ENCODE assay signal across 20 cellular contexts in the genomic region with DNA sequence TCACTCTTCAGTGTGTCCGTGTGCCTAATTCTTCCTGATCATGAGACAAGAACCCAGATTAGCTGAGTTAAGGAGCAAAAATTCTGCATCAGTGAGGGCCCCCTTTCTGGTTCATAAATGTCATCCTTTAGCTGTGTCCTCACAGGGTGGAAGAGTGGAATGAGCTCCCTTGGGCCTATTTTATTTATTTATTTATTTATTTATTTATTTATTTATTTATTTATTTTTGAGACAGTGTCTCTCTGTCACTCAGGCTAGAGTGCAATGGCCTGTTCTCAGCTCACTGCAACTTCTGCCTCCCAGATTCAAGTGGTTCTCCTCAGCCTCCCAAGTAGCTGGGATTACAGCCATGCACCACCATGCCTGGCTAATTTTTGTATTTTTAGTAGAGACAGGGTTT.
A peak's percentile ranks its signal among the peaks of the same experiment; 100 is the strongest.
DNase-seq lines count a peak whose midpoint lies in the region; ATAC-seq and TF ChIP-seq lines count a peak whose summit lies in the region.
"Had no signal": no experiment of that assay in that cellular context is flagged by ENCODE, and none has a peak within 500 bp of the region (broad histone marks: within the 10 kb centered on the region; RNA-seq: fewer than 3 reads in every experiment).

No MANE protein-coding gene starts in this region.

- H3K36me3 ChIP-seq in mammary epithelial cell (ENCODE audit: insufficient read depth, low read length), result peaks cover 12% of the 10 kb centered on the region
- no peaks in the 10 kb centered on the region for H3K36me3 ChIP-seq in breast epithelium

- H3K27ac ChIP-seq in mammary epithelial cell (ENCODE audit: insufficient read depth, low read depth, low read length) (no peak overlapping the region), breast epithelium (no peak overlapping the region), foreskin keratinocyte (peak overlapping the region; percentile 52)
- H3K27ac ChIP-seq: 22Rv1, BLaER1, C4-2B had no signal

- H3K4me3 ChIP-seq in mammary epithelial cell (replicated peaks in 1 of 3; ENCODE audit: insufficient read depth in 1 of 3, low read depth in 2 of 3, low read length in 3 of 3), result no peak overlapping the region
- no peak overlapping the region for H3K4me3 ChIP-seq in breast epithelium
- H3K4me3 ChIP-seq: BLaER1 had no signal

- H3K4me1 Mint-ChIP-seq in activated CD4-positive, alpha-beta memory T cell treated with anti-CD3 and anti-CD28 coated beads for 36 hours (ENCODE audit: low read depth), result no peaks in the 10 kb centered on the region
- H3K4me1 Mint-ChIP-seq: B cell had no signal

- WGBS in mammary epithelial cell (ENCODE audit: low coverage, missing lambda C conversion rate), result 100% methylated on average over 1 of the region's 1 CpG

- POLR2A ChIA-PET in activated CD4-positive, alpha-beta memory T cell treated with anti-CD3 and anti-CD28 coated beads for 36 hours (lab: Charles Lee), result no interaction called here

- H3K27me3 Mint-ChIP-seq in activated CD4-positive, alpha-beta memory T cell treated with anti-CD3 and anti-CD28 coated beads for 36 hours, result no peaks in the 10 kb centered on the region
- H3K27me3 Mint-ChIP-seq: B cell; CD4-positive, CD25-positive, alpha-beta regulatory T cell had no signal

- no peaks in the 10 kb centered on the region for H3K27me3 ChIP-seq in mammary epithelial cell (ENCODE audit: insufficient read depth, low read length)
- H3K27me3 ChIP-seq in breast epithelium, result no peaks in the 10 kb centered on the region
- no peaks in the 10 kb centered on the region for H3K27me3 ChIP-seq in foreskin keratinocyte
- H3K27me3 ChIP-seq: BLaER1 had no signal

- no peaks in the 10 kb centered on the region for H3K9me3 ChIP-seq in mammary epithelial cell (replicated peaks; ENCODE audit: insufficient read depth, low read length)
- H3K9me3 ChIP-seq in breast epithelium, result peaks cover 3 to 9% of the 10 kb centered on the region in 2 donors

- dilution Hi-C loops in mammary epithelial cell (cut with HindIII; ENCODE audit: low sequenced_read_pairs), result no loop called here

- H3K27ac Mint-ChIP-seq in activated CD4-positive, alpha-beta memory T cell treated with anti-CD3 and anti-CD28 coated beads for 36 hours, result no peak overlapping the region
- H3K27ac Mint-ChIP-seq: B cell; CD8-positive, alpha-beta T cell had no signal

- no peak overlapping the region for H3K9ac ChIP-seq in mammary epithelial cell (ENCODE audit: insufficient read depth, low read length)
- H3K9ac ChIP-seq: BLaER1 had no signal

- intact Hi-C loops in mammary epithelial cell (cut with micrococcal nuclease), result no loop called here
- intact Hi-C loops in breast epithelium (cut with DNase I; ENCODE audit: low total_unique reads), result loop anchor here (10.0 kb wide), 1 partner anchor 69 kb away; no protein-coding TSS in a partner anchor
- intact Hi-C loops in activated CD4-positive, alpha-beta memory T cell treated with anti-CD3 and anti-CD28 coated beads for 36 hours (cut with micrococcal nuclease), result no loop called here

- TF ChIP-seq CTCF in mammary epithelial cell (conservative IDR thresholded peaks at IDR 0.05 in 1 of 2, IDR thresholded peaks at IDR 0.05 in 1 of 2; ENCODE audit: extremely low read depth in 1 of 2, insufficient read depth in 1 of 2, low read depth in 1 of 2, low read length in 2 of 2) (no peak), breast epithelium (IDR thresholded peaks at IDR 0.05) (no peak), foreskin keratinocyte (conservative IDR thresholded peaks at IDR 0.05) (no peak)

- H3K36me3 Mint-ChIP-seq in activated CD4-positive, alpha-beta memory T cell treated with anti-CD3 and anti-CD28 coated beads for 36 hours, result peaks cover 28% of the 10 kb centered on the region

- ATAC-seq in foreskin keratinocyte, result no peak
- ATAC-seq: CD8-positive, alpha-beta T cell had no signal

- H3K4me1 ChIP-seq in mammary epithelial cell (ENCODE audit: insufficient read depth, low read length) (peaks cover 7% of the 10 kb centered on the region), breast epithelium (no peaks in the 10 kb centered on the region), foreskin keratinocyte (peaks cover 6% of the 10 kb centered on the region)
- H3K4me1 ChIP-seq: BLaER1 had no signal

- no peak overlapping the region for H3K4me2 ChIP-seq in mammary epithelial cell (ENCODE audit: insufficient read depth, low read depth, low read length)
- H3K4me2 ChIP-seq: BLaER1 had no signal

- DNase-seq in DMS 273 (lab: John Stamatoyannopoulos, UW; ENCODE audit: unreplicated experiment) (peak; percentile 28), DMS 273 treated with DMSO at 0.1 percent for 48 hours (lab: John Stamatoyannopoulos, UW) (no peak), mammary epithelial cell (no peak), breast epithelium (ENCODE audit: low spot score in 2 of 2) (no peak), foreskin keratinocyte (peak in 1 of 2 donors; percentile 7), anterior cingulate cortex (lab: John Stamatoyannopoulos, UW) (no peak), GOT3 (lab: John Stamatoyannopoulos, UW) (no peak)
- no peak for DNase-seq in activated CD4-positive, alpha-beta memory T cell treated with anti-CD3 and anti-CD28 coated beads for 36 hours
- DNase-seq: Caco-2; CD4-positive, CD25-positive, alpha-beta regulatory T cell; CD8-positive, alpha-beta T cell; DMS79; EL; GF-D8; H7; HCEC 1CT had no signal

- no peak for TF ChIP-seq POLR2A in breast epithelium (IDR thresholded peaks at IDR 0.05)

- H3K4me3 Mint-ChIP-seq in activated CD4-positive, alpha-beta memory T cell treated with anti-CD3 and anti-CD28 coated beads for 36 hours, result no peak overlapping the region
- H3K4me3 Mint-ChIP-seq: B cell; CD4-positive, CD25-positive, alpha-beta regulatory T cell; CD8-positive, alpha-beta T cell had no signal

- in situ Hi-C loops in mammary epithelial cell (cut with MboI; ENCODE audit: low sequenced_read_pairs in 2 of 2), result no loop called here

- H3K79me2 ChIP-seq in mammary epithelial cell (ENCODE audit: insufficient read depth, low read length), result peaks cover 2% of the 10 kb centered on the region

- H3K9me3 Mint-ChIP-seq in activated CD4-positive, alpha-beta memory T cell treated with anti-CD3 and anti-CD28 coated beads for 36 hours, result no peaks in the 10 kb centered on the region
- H3K9me3 Mint-ChIP-seq: CD8-positive, alpha-beta T cell had no signal

- CTCF ChIA-PET in mammary epithelial cell (lab: Charles Lee; ENCODE audit: low non-redundant PET), result interaction anchor here (0.6 kb wide), 1 partner anchor 919 kb away, joined by 3 read pairs; no protein-coding TSS in a partner anchor
- CTCF ChIA-PET in activated CD4-positive, alpha-beta memory T cell treated with anti-CD3 and anti-CD28 coated beads for 36 hours (lab: Charles Lee), result no interaction called here

- H2AFZ ChIP-seq in mammary epithelial cell (ENCODE audit: low read depth, low read length), result peak overlapping the region; percentile 58

- BruUV-seq in mammary epithelial cell (replicated peaks; lab: Mats Ljungman, UMichigan), result no TSS peak

- no peaks in the 10 kb centered on the region for H4K20me1 ChIP-seq in mammary epithelial cell (ENCODE audit: insufficient read depth, low read length)
- H4K20me1 ChIP-seq: BLaER1 had no signal
